Comparison of ENCODE assay signal across 13 cellular contexts in genomic region chr11:69892986-69893555, GRCh38.
DNase-seq lines count a peak whose midpoint lies in the region; ATAC-seq and TF ChIP-seq lines count a peak whose summit lies in the region.
"Had no signal": no experiment of that assay in that cellular context is flagged by ENCODE, and none has a peak within 500 bp of the region (broad histone marks: within the 10 kb centered on the region; RNA-seq: fewer than 3 reads in every experiment).

No MANE protein-coding gene starts in this region.

- H3K36me3 ChIP-seq in right atrium auricular region (no peaks in the 10 kb centered on the region), upper lobe of right lung (no peaks in the 10 kb centered on the region), suprapubic skin (no peaks in the 10 kb centered on the region), A673 (ENCODE audit: insufficient read depth, low read length, poor library complexity, severe bottlenecking) (no peaks in the 10 kb centered on the region)

- ATAC-seq in Right ventricle myocardium superior (ENCODE audit: poor library complexity) (peak; percentile 20), upper lobe of right lung (no peak)

- no peak for TF ChIP-seq CTCF in right atrium auricular region (IDR thresholded peaks at IDR 0.05)
- TF ChIP-seq CTCF in upper lobe of right lung (IDR thresholded peaks at IDR 0.05), result no peak
- TF ChIP-seq CTCF in suprapubic skin (IDR thresholded peaks at IDR 0.05), result no peak
- TF ChIP-seq CTCF in A673 (conservative IDR thresholded peaks at IDR 0.05; ENCODE audit: low read depth, low read length), result no peak; the same call in 1 of the 2 replicates

- POLR2A ChIA-PET in A673 (lab: Charles Lee; ENCODE audit: low non-redundant PET), result no interaction called here

- CTCF ChIA-PET in A673 (lab: Charles Lee), result interaction anchor here (1.0 kb wide), 1 partner anchor 176 kb away, joined by 6 read pairs; no protein-coding TSS in a partner anchor

- TF ChIP-seq EP300 in suprapubic skin (IDR thresholded peaks at IDR 0.05), result no peak

- intact Hi-C loops in Right ventricle myocardium superior (cut with DNase I), result no loop called here
- intact Hi-C loops in upper lobe of right lung (cut with DNase I), result no loop called here
- intact Hi-C loops in A673 (cut with micrococcal nuclease; ENCODE audit: unreplicated experiment), result no loop called here

- BruUV-seq in A673 (replicated peaks; lab: Mats Ljungman, UMichigan), result no TSS peak

- H3K4me1 ChIP-seq in right atrium auricular region (no peaks in the 10 kb centered on the region), upper lobe of right lung (peaks cover 7% of the 10 kb centered on the region), suprapubic skin (no peaks in the 10 kb centered on the region), A673 (ENCODE audit: insufficient read depth, low read length, poor library complexity, severe bottlenecking) (no peaks in the 10 kb centered on the region)

- no peaks in the 10 kb centered on the region for H3K27me3 ChIP-seq in right atrium auricular region
- peaks cover 32% of the 10 kb centered on the region for H3K27me3 ChIP-seq in upper lobe of right lung
- H3K27me3 ChIP-seq in suprapubic skin, result peaks cover 79% of the 10 kb centered on the region
- peaks cover 19% of the 10 kb centered on the region for H3K27me3 ChIP-seq in A673 (replicated peaks; ENCODE audit: insufficient read depth, low read depth, low read length, poor library complexity)

- DNase-seq in Right ventricle myocardium superior (peak; percentile 33), right atrium auricular region (ENCODE audit: low spot score) (no peak), RPMI7951 (ENCODE audit: low read depth) (peak; percentile 38), left kidney (ENCODE audit: low read depth, low spot score) (peak; percentile 54), upper lobe of right lung (peak; percentile 53), EL (no peak), suprapubic skin (ENCODE audit: low spot score in 2 of 2) (no peak), A673 (ENCODE audit: low spot score) (no peak)
- DNase-seq: activated effector memory CD4-positive, alpha-beta T cell treated with Interleukin-2 at 50 U/mL for 16 hours; HFFc6; NCI-H1694; stimulated activated naive CD4-positive, alpha-beta T cell had no signal

- H3K9me3 ChIP-seq in right atrium auricular region, result no peaks in the 10 kb centered on the region
- no peaks in the 10 kb centered on the region for H3K9me3 ChIP-seq in upper lobe of right lung
- H3K9me3 ChIP-seq in suprapubic skin, result no peaks in the 10 kb centered on the region
- H3K9me3 ChIP-seq in A673 (ENCODE audit: low read depth, low read length, poor library complexity, severe bottlenecking), result no peaks in the 10 kb centered on the region

- WGBS in suprapubic skin, result 51% methylated on average over 5 of the region's 11 CpGs

- TF ChIP-seq POLR2A in suprapubic skin (IDR thresholded peaks at IDR 0.05), result no peak

- no peak overlapping the region for H3K27ac ChIP-seq in right atrium auricular region
- no peak overlapping the region for H3K27ac ChIP-seq in upper lobe of right lung
- H3K27ac ChIP-seq in suprapubic skin, result no peak overlapping the region
- no peak overlapping the region for H3K27ac ChIP-seq in A673 (ENCODE audit: low read depth, low read length, poor library complexity, severe bottlenecking)
- H3K27ac ChIP-seq: skin epidermis had no signal

- no peak overlapping the region for H3K4me3 ChIP-seq in right atrium auricular region
- H3K4me3 ChIP-seq in upper lobe of right lung, result no peak overlapping the region
- H3K4me3 ChIP-seq in suprapubic skin, result no peak overlapping the region
- no peak overlapping the region for H3K4me3 ChIP-seq in A673 (ENCODE audit: low read depth, low read length, poor library complexity, severe bottlenecking)
- H3K4me3 ChIP-seq: skin epidermis had no signal

Comparison
In these comparisons a context has a peak if more than half of its experiments do, and no peak if none do; other contexts are left out.
1. DNase-seq: peak in Right ventricle myocardium superior (single experiment), RPMI7951 (single experiment), left kidney (single experiment) and upper lobe of right lung (single experiment); none in right atrium auricular region (single experiment), EL (single experiment), suprapubic skin (0 of 2) and A673 (single experiment).